Comparison of ENCODE assay signal across 1 cellular context in the genomic region with DNA sequence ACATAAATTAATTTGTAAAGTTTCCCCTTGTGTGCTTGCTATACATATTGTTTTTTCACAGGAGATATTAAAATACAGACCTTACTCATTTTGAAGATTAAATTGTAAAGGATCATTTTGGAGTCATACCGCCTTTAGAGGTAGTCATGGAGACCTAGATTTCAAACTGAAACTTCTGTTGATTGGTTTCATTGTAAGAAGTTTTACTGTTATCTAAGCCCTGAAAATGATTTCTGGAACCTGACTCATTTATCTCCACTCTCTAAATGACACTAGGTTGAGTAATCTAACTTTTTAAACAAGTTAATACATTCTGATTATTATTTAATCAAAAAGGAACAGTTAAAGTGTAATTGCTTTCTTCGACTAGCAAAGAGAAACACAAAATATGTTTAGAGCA.
TF ChIP-seq lines count a peak whose summit lies in the region.

No MANE protein-coding gene starts in this region.

TF ChIP-seq in SK-N-SH treated with all-trans-retinoic acid at 6 μM for 48 hours, 23 proteins besides CTCF, POLR2A, EP300 and RAD21 (continued from another document):
- TF ChIP-seq CREB5 (CRISPR knock-in tag; IDR thresholded peaks at IDR 0.05; ENCODE audit: low read depth) (no peak), ESRRG (CRISPR knock-in tag; IDR thresholded peaks at IDR 0.05) (no peak), ZNF8 (CRISPR knock-in tag; IDR thresholded peaks at IDR 0.05) (no peak), RARB (CRISPR knock-in tag; IDR thresholded peaks at IDR 0.05) (no peak), ISL1 (CRISPR knock-in tag; IDR thresholded peaks at IDR 0.05) (no peak), ZC3H10 (CRISPR knock-in tag; IDR thresholded peaks at IDR 0.05) (no peak), GLIS3 (CRISPR knock-in tag; IDR thresholded peaks at IDR 0.05) (no peak), PPARA (CRISPR knock-in tag; IDR thresholded peaks at IDR 0.05; ENCODE audit: borderline replicate concordance) (no peak), SNAI2 (CRISPR knock-in tag; IDR thresholded peaks at IDR 0.05) (no peak)
- TF ChIP-seq, protein P1, sequence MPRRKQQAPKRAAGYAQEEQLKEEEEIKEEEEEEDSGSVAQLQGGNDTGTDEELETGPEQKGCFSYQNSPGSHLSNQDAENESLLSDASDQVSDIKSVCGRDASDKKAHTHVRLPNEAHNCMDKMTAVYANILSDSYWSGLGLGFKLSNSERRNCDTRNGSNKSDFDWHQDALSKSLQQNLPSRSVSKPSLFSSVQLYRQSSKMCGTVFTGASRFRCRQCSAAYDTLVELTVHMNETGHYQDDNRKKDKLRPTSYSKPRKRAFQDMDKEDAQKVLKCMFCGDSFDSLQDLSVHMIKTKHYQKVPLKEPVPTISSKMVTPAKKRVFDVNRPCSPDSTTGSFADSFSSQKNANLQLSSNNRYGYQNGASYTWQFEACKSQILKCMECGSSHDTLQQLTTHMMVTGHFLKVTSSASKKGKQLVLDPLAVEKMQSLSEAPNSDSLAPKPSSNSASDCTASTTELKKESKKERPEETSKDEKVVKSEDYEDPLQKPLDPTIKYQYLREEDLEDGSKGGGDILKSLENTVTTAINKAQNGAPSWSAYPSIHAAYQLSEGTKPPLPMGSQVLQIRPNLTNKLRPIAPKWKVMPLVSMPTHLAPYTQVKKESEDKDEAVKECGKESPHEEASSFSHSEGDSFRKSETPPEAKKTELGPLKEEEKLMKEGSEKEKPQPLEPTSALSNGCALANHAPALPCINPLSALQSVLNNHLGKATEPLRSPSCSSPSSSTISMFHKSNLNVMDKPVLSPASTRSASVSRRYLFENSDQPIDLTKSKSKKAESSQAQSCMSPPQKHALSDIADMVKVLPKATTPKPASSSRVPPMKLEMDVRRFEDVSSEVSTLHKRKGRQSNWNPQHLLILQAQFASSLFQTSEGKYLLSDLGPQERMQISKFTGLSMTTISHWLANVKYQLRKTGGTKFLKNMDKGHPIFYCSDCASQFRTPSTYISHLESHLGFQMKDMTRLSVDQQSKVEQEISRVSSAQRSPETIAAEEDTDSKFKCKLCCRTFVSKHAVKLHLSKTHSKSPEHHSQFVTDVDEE (CRISPR knock-in tag; IDR thresholded peaks at IDR 0.05): no peak
- TF ChIP-seq, protein P2, sequence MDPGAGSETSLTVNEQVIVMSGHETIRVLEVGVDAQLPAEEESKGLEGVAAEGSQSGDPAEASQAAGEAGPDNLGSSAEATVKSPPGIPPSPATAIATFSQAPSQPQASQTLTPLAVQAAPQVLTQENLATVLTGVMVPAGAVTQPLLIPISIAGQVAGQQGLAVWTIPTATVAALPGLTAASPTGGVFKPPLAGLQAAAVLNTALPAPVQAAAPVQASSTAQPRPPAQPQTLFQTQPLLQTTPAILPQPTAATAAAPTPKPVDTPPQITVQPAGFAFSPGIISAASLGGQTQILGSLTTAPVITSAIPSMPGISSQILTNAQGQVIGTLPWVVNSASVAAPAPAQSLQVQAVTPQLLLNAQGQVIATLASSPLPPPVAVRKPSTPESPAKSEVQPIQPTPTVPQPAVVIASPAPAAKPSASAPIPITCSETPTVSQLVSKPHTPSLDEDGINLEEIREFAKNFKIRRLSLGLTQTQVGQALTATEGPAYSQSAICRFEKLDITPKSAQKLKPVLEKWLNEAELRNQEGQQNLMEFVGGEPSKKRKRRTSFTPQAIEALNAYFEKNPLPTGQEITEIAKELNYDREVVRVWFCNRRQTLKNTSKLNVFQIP (CRISPR knock-in tag; IDR thresholded peaks at IDR 0.05; ENCODE audit: borderline replicate concordance, low read depth): no peak
- TF ChIP-seq, protein P3, sequence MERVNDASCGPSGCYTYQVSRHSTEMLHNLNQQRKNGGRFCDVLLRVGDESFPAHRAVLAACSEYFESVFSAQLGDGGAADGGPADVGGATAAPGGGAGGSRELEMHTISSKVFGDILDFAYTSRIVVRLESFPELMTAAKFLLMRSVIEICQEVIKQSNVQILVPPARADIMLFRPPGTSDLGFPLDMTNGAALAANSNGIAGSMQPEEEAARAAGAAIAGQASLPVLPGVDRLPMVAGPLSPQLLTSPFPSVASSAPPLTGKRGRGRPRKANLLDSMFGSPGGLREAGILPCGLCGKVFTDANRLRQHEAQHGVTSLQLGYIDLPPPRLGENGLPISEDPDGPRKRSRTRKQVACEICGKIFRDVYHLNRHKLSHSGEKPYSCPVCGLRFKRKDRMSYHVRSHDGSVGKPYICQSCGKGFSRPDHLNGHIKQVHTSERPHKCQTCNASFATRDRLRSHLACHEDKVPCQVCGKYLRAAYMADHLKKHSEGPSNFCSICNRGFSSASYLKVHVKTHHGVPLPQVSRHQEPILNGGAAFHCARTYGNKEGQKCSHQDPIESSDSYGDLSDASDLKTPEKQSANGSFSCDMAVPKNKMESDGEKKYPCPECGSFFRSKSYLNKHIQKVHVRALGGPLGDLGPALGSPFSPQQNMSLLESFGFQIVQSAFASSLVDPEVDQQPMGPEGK (CRISPR knock-in tag; IDR thresholded peaks at IDR 0.05; ENCODE audit: borderline replicate concordance): no peak
